Comparison of ENCODE assay signal across 15 cellular contexts in the genomic region with DNA sequence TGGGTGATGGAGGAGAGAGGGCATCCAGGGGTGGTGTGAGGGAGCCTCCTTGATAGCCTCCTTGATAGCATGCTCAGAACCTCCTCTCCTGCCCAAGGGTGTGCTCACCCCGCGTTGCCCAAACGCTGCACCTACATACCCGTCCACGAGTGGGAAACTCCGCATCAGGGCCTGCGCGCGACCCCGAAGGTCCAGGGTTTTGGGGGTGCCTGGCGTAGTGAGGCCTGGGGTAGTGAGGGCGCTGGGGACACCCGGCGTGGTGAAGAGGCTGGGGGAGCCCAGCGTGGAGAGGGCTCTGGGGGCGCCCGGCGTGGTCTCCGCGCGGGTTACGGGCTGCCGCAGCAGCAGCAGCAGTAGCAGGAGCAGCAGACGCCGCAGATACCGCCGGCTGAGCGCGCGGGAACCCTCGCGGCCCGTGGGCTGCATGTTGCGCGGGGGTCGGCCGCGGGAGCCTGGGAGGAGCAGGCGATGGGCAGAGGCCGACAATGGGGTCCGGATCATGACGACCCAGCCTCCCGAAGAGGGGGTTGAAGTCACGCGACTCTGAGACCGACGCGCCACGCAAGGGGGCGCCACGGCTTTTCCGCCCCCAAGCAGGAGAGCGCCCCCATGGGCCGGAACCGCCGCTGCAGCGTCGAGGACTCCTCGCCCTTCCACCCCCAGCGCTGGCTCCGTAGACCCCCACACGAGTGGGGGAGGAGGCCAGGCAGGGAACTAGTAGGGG. TPM values are rescaled to one million over a fixed set of nuclear protein-coding genes. Genes with fewer than 3 reads are reported as not detected.
DNase-seq lines count a peak whose midpoint lies in the region; FAIRE-seq and TF ChIP-seq lines count a peak whose summit lies in the region.
"Had no signal": no experiment of that assay in that cellular context is flagged by ENCODE, and none has a peak within 500 bp of the region (broad histone marks: within the 10 kb centered on the region; RNA-seq: fewer than 3 reads in every experiment).

A gene with protein sequence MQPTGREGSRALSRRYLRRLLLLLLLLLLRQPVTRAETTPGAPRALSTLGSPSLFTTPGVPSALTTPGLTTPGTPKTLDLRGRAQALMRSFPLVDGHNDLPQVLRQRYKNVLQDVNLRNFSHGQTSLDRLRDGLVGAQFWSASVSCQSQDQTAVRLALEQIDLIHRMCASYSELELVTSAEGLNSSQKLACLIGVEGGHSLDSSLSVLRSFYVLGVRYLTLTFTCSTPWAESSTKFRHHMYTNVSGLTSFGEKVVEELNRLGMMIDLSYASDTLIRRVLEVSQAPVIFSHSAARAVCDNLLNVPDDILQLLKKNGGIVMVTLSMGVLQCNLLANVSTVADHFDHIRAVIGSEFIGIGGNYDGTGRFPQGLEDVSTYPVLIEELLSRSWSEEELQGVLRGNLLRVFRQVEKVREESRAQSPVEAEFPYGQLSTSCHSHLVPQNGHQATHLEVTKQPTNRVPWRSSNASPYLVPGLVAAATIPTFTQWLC (minus strand): TSS at position 545 of the 724 bp plus-strand sequence. CDS start 119 bp downstream, at position 426.

- dilution Hi-C loops in keratinocyte (cut with MboI; ENCODE audit: extremely low pct_ligation_motif_present, low sequenced_read_pairs) = no loop called here

- no peak for FAIRE-seq in keratinocyte (lab: Jason Lieb, UNC)

- TF ChIP-seq CTCF in 22Rv1 (IDR thresholded peaks at IDR 0.05) (peak; percentile 80), GM10248 (IDR thresholded peaks at IDR 0.05; ENCODE audit: control extremely low read depth, extremely low read depth, low read depth, missing control alignments) (peak; percentile 22), cardiac fibroblast (IDR thresholded peaks at IDR 0.05; ENCODE audit: low read depth, low read length) (peak; percentile 36), keratinocyte (optimal IDR thresholded peaks at IDR 0.05 in 1 of 3, IDR thresholded peaks at IDR 0.05 in 1 of 3, conservative IDR thresholded peaks at IDR 0.05 in 1 of 3; ENCODE audit: extremely low read depth in 1 of 3, insufficient read depth in 2 of 3, low read length in 3 of 3) (peak; percentile 13 to 27 (median 14))

- no peak within 1 kb of the TSS for H3K4me3 Mint-ChIP-seq in CD4-positive, alpha-beta memory T cell

- no peak within 1 kb of the TSS for H3K27ac Mint-ChIP-seq in CD4-positive, alpha-beta memory T cell

- H3K4me1 Mint-ChIP-seq in CD4-positive, alpha-beta memory T cell = peaks cover 10 to 27% (median 17%) of the 10 kb centered on the region in 4 donors

- H3K79me2 ChIP-seq in keratinocyte (ENCODE audit: control insufficient read depth, insufficient read depth, low read length) = no peaks in the 10 kb centered on the region

- POLR2A ChIA-PET in GM10248 (lab: Yijun Ruan, JAX) = no interaction called here
- POLR2A ChIA-PET in CD4-positive, alpha-beta memory T cell (lab: Charles Lee; ENCODE audit: partially characterized antibody) = no interaction called here

- H4K20me1 ChIP-seq in keratinocyte (ENCODE audit: control insufficient read depth, extremely low read depth, insufficient read depth, low read length) = peaks cover 2% of the 10 kb centered on the region
- H4K20me1 ChIP-seq: BLaER1 had no signal

- H3K9me3 Mint-ChIP-seq in CD4-positive, alpha-beta memory T cell = no peaks in the 10 kb centered on the region

- DNase-seq in GM10248 (ENCODE audit: extremely low spot score) (no peak), cardiac fibroblast (ENCODE audit: low read depth in 2 of 2) (no peak), keratinocyte (ENCODE audit: low read depth, low spot score) (no peak), NCI-H2107 (lab: John Stamatoyannopoulos, UW) (no peak), CD1c-positive myeloid dendritic cell (ENCODE audit: extremely low spot score) (no peak), caudate nucleus (lab: John Stamatoyannopoulos, UW) (no peak)
- DNase-seq in CD4-positive, alpha-beta memory T cell = no peak
- DNase-seq: EL, SIG-M5, trophoblast cell had no signal

- no peaks in the 10 kb centered on the region for H3K36me3 Mint-ChIP-seq in CD4-positive, alpha-beta memory T cell

- H3K9me1 ChIP-seq in keratinocyte (ENCODE audit: control insufficient read depth, extremely low read depth, insufficient read depth, low read length) = no peaks in the 10 kb centered on the region

- no peak within 1 kb of the TSS for H2AFZ ChIP-seq in keratinocyte (ENCODE audit: control insufficient read depth, low read length)

- CTCF ChIA-PET in GM10248 (lab: Yijun Ruan, JAX) = interaction anchor here (1.4 to 5.3 kb wide), 6 partner anchors 11 to 60 kb away, joined by 3 to 21 read pairs (median 7); no protein-coding TSS in a partner anchor
- CTCF ChIA-PET in CD4-positive, alpha-beta memory T cell (lab: Charles Lee; ENCODE audit: partially characterized antibody) = interaction anchor here (0.7 to 1.4 kb wide), 2 partner anchors 19 to 37 kb away, joined by 3 read pairs; a partner anchor contains a TSS

- no peak within 1 kb of the TSS for H3K4me3 ChIP-seq in cardiac fibroblast (replicated peaks in 1 of 2; ENCODE audit: low read depth in 2 of 2, low read length in 2 of 2)
- no peak within 1 kb of the TSS for H3K4me3 ChIP-seq in keratinocyte (ENCODE audit: control insufficient read depth in 2 of 3, extremely low read depth in 1 of 3, insufficient read depth in 2 of 3, low read depth in 1 of 3, low read length in 3 of 3)
- no peak within 1 kb of the TSS for H3K4me3 ChIP-seq in CD4-positive, alpha-beta memory T cell (ENCODE audit: low read length in 2 of 2)
- H3K4me3 ChIP-seq: BLaER1, breast epithelium, prostate gland had no signal

- intact Hi-C loops in CD4-positive, alpha-beta memory T cell (cut with micrococcal nuclease) = no loop called here

- H3K36me3 ChIP-seq in keratinocyte (ENCODE audit: control insufficient read depth in 2 of 2, extremely low read depth in 1 of 2, insufficient read depth in 2 of 2, low read length in 2 of 2) = no peaks in the 10 kb centered on the region
- no peaks in the 10 kb centered on the region for H3K36me3 ChIP-seq in CD4-positive, alpha-beta memory T cell (ENCODE audit: insufficient read depth, low read length)
- H3K36me3 ChIP-seq: BLaER1, breast epithelium, prostate gland had no signal

- H3K4me1 ChIP-seq in keratinocyte (ENCODE audit: control insufficient read depth, extremely low read depth, insufficient read depth, low read length) = peaks cover 13% of the 10 kb centered on the region
- peaks cover 23% of the 10 kb centered on the region for H3K4me1 ChIP-seq in CD4-positive, alpha-beta memory T cell (ENCODE audit: insufficient read depth, low read length)
- H3K4me1 ChIP-seq: breast epithelium, prostate gland had no signal

- no peak within 1 kb of the TSS for H3K4me2 ChIP-seq in keratinocyte (ENCODE audit: control insufficient read depth, extremely low read depth, insufficient read depth, low read depth, low read length)
- H3K4me2 ChIP-seq: BLaER1 had no signal

- peaks cover 17% of the 10 kb centered on the region for H3K27me3 ChIP-seq in keratinocyte (ENCODE audit: control insufficient read depth, extremely low read depth, insufficient read depth, low read length)
- no peaks in the 10 kb centered on the region for H3K27me3 ChIP-seq in CD4-positive, alpha-beta memory T cell (ENCODE audit: insufficient read depth, low read length)
- H3K27me3 ChIP-seq: BLaER1, breast epithelium had no signal

- H3K27ac ChIP-seq in 22Rv1 = no peak within 1 kb of the TSS
- H3K27ac ChIP-seq in keratinocyte (ENCODE audit: control insufficient read depth, insufficient read depth, low read length) = no peak within 1 kb of the TSS
- no peak within 1 kb of the TSS for H3K27ac ChIP-seq in CD4-positive, alpha-beta memory T cell (ENCODE audit: low read depth, low read length)
- no peak within 1 kb of the TSS for H3K27ac ChIP-seq in caudate nucleus (ENCODE audit: low read depth, low read length)
- H3K27ac ChIP-seq: BLaER1, breast epithelium, epithelial cell of prostate, prostate gland had no signal

- H3K9ac ChIP-seq in keratinocyte (ENCODE audit: control insufficient read depth, extremely low read depth, insufficient read depth, low read length) = no peak within 1 kb of the TSS
- H3K9ac ChIP-seq: BLaER1 had no signal

- peaks cover 1 to 3% of the 10 kb centered on the region in 2 donors for H3K27me3 Mint-ChIP-seq in CD4-positive, alpha-beta memory T cell

- H3K9me3 ChIP-seq in keratinocyte (ENCODE audit: control insufficient read depth, low read depth, low read length) = no peaks in the 10 kb centered on the region
- no peaks in the 10 kb centered on the region for H3K9me3 ChIP-seq in CD4-positive, alpha-beta memory T cell (ENCODE audit: control insufficient read depth in 1 of 2, low read length in 2 of 2)
- H3K9me3 ChIP-seq: BLaER1, breast epithelium, prostate gland had no signal

RNA-seq across cellular contexts. Expression of the gene that starts here (rescaled TPM):
- 0.04 TPM in 1 of 3 replicates, not detected in the others for polyA plus RNA-seq in keratinocyte
- polyA plus RNA-seq in keratinocyte (2011; ENCODE audit: low read depth) = not detected
- not detected in 2 replicates for polyA plus RNA-seq in keratinocyte (2011; cell fraction: cytosol; rRNA removed)
- not detected in 2 replicates for polyA plus RNA-seq in keratinocyte (2011; cell fraction: nucleus; rRNA removed)
- polyA plus RNA-seq in keratinocyte (2012; ENCODE audit: low replicate concordance) = not detected in 2 replicates
- polyA minus RNA-seq in keratinocyte = not detected in 3 replicates
- not detected for polyA minus RNA-seq in keratinocyte (2011; cell fraction: cytosol; rRNA and poly(A)+ RNA removed)
- not detected in 2 replicates for polyA minus RNA-seq in keratinocyte (2011; cell fraction: nucleus; rRNA and poly(A)+ RNA removed)
- 1 to 10 TPM in 1 of 2 experiments, under 1 TPM in 1; 0.91 to 1.2 TPM for total RNA-seq in CD4-positive, alpha-beta memory T cell
- not detected for polyA plus RNA-seq in CD4-positive, alpha-beta memory T cell

Comparison
In these comparisons a context has a peak if more than half of its experiments do, and no peak if none do; other contexts are left out.
1. CTCF ChIP-seq: peak in every context shown above with its lines; median percentile 80 in 22Rv1; 36 in cardiac fibroblast; 22 in GM10248; 14 in keratinocyte.